In the genomic region with DNA sequence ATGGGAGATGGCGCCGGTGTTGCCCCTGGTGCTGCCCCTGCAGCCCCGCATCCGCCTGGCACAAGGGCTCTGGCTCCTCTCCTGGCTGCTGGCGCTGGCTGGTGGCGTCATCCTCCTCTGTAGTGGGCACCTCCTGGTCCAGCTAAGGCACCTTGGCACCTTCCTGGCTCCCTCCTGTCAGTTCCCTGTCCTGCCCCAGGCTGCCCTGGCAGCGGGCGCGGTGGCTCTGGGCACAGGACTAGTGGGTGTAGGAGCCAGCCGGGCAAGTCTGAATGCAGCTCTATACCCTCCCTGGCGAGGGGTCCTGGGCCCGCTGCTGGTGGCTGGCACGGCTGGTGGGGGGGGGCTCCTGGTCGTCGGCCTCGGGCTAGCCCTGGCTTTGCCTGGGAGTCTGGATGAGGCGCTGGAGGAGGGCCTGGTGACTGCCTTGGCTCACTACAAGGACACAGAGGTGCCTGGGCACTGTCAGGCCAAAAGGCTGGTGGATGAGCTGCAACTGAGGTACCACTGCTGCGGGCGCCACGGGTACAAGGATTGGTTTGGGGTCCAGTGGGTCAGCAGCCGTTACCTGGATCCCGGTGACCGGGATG, we compare ENCODE assay signal across 9 cellular contexts. TPM values are rescaled to one million over a fixed set of nuclear protein-coding genes. Genes with fewer than 3 reads are reported as not detected.
DNase-seq lines count a peak whose midpoint lies in the region; ATAC-seq lines count a peak whose summit lies in the region.
"Had no signal": no experiment of that assay in that cellular context is flagged by ENCODE, and none has a peak within 500 bp of the region (broad histone marks: within the 10 kb centered on the region; RNA-seq: fewer than 3 reads in every experiment).

No MANE protein-coding gene starts in this region.

- DNase-seq in NCI-H2029 (lab: John Stamatoyannopoulos, UW) (peak; percentile 20), NCI-H2029 treated with DMSO at 0.1 percent for 48 hours (lab: John Stamatoyannopoulos, UW) (no peak), left colon (peak in 1 of 2 donors; percentile 64)
- no peak for DNase-seq in activated naive CD8-positive, alpha-beta T cell treated with anti-CD3 and anti-CD28 coated beads, Interleukin-2, amount 50 U/mL, for 24 hours
- no peak for DNase-seq in stimulated activated CD4-positive, alpha-beta T cell treated with anti-CD3 and anti-CD28 coated beads, Interleukin-1b, Interleukin-23, amount 100 ng/mL, for 48 hours

- H3K36me3 Mint-ChIP-seq in activated naive CD8-positive, alpha-beta T cell treated with anti-CD3 and anti-CD28 coated beads, Interleukin-2, amount 50 U/mL, for 24 hours (ENCODE audit: low read depth): peaks cover 20% of the 10 kb centered on the region

- intact Hi-C loops in left colon (cut with DNase I, micrococcal nuclease): no loop called here

- H3K27me3 Mint-ChIP-seq in activated naive CD8-positive, alpha-beta T cell treated with anti-CD3 and anti-CD28 coated beads, Interleukin-2, amount 50 U/mL, for 24 hours: no peaks in the 10 kb centered on the region

- peaks cover 44% of the 10 kb centered on the region for H3K4me1 Mint-ChIP-seq in activated naive CD8-positive, alpha-beta T cell treated with anti-CD3 and anti-CD28 coated beads, Interleukin-2, amount 50 U/mL, for 24 hours

- ATAC-seq in activated naive CD8-positive, alpha-beta T cell treated with anti-CD3 and anti-CD28 coated beads, Interleukin-2, amount 50 U/mL, for 24 hours: no peak
- ATAC-seq in left colon: peak; percentile 6
- ATAC-seq in HG03280 (IDR thresholded peaks at IDR 0.05; ENCODE audit: unreplicated experiment): no peak
- ATAC-seq in GM19397 (IDR thresholded peaks at IDR 0.05; ENCODE audit: unreplicated experiment): no peak

- H3K9me3 Mint-ChIP-seq in activated naive CD8-positive, alpha-beta T cell treated with anti-CD3 and anti-CD28 coated beads, Interleukin-2, amount 50 U/mL, for 24 hours: no peaks in the 10 kb centered on the region
- H3K9me3 Mint-ChIP-seq: activated naive CD4-positive, alpha-beta T cell treated with anti-CD3 and anti-CD28 coated beads, Interleukin-2, amount 50 U/mL, for 72 hours had no signal

- H3K27ac Mint-ChIP-seq in activated naive CD8-positive, alpha-beta T cell treated with anti-CD3 and anti-CD28 coated beads, Interleukin-2, amount 50 U/mL, for 24 hours: peak overlapping the region; percentile 87

- peak overlapping the region; percentile 94 for H3K27ac ChIP-seq in temporal lobe (ENCODE audit: low read depth, low read length)

- H3K4me3 Mint-ChIP-seq in activated naive CD8-positive, alpha-beta T cell treated with anti-CD3 and anti-CD28 coated beads, Interleukin-2, amount 50 U/mL, for 24 hours: no peak overlapping the region

RNA-seq across cellular contexts. Expression of a gene that starts 0.3 kb away (rescaled TPM):
- total RNA-seq in left colon: 1 to 10 TPM; 2.0 to 3.2 TPM
- 1.7 TPM for total RNA-seq in temporal lobe

RNA-seq across cellular contexts. Expression of a gene that starts 0.8 kb away (rescaled TPM):
- 10 to 100 TPM; 45.4 to 57.9 TPM for total RNA-seq in left colon
- total RNA-seq in temporal lobe: 4.2 TPM

RNA-seq across cellular contexts. Expression of a gene that starts 8.4 kb away (rescaled TPM):
- 10 to 100 TPM; 27.0 to 28.8 TPM for total RNA-seq in left colon
- total RNA-seq in temporal lobe: 15.7 TPM

RNA-seq across cellular contexts. Expression of a gene that starts 11.7 kb away (rescaled TPM):
- total RNA-seq in left colon (10 to 100 TPM; 84.5 to 96.6 TPM), temporal lobe (83.6 TPM)

RNA-seq across cellular contexts. Expression of a gene that starts 22.0 kb away (rescaled TPM):
- total RNA-seq in left colon (10 to 100 TPM; 14.0 to 14.7 TPM), temporal lobe (6.1 TPM)
